1 cellular context compared by ENCODE assay signal in genomic region chr22:18077639-18078328, GRCh38.
A peak's percentile ranks its signal among the peaks of the same experiment; 100 is the strongest.
TF ChIP-seq lines count a peak whose summit lies in the region.

PEX26 (plus strand) TSS chr22:18077990; CDS start chr22:18078377, 387 bp downstream.

TF ChIP-seq in HEK293, 187 proteins besides CTCF, POLR2A, EP300 and RAD21 (continued from another document and continues in another):
- TF ChIP-seq, protein P1, sequence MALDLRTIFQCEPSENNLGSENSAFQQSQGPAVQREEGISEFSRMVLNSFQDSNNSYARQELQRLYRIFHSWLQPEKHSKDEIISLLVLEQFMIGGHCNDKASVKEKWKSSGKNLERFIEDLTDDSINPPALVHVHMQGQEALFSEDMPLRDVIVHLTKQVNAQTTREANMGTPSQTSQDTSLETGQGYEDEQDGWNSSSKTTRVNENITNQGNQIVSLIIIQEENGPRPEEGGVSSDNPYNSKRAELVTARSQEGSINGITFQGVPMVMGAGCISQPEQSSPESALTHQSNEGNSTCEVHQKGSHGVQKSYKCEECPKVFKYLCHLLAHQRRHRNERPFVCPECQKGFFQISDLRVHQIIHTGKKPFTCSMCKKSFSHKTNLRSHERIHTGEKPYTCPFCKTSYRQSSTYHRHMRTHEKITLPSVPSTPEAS (tag by site-specific recombination; IDR thresholded peaks at IDR 0.05), result no peak
- TF ChIP-seq, protein P2, sequence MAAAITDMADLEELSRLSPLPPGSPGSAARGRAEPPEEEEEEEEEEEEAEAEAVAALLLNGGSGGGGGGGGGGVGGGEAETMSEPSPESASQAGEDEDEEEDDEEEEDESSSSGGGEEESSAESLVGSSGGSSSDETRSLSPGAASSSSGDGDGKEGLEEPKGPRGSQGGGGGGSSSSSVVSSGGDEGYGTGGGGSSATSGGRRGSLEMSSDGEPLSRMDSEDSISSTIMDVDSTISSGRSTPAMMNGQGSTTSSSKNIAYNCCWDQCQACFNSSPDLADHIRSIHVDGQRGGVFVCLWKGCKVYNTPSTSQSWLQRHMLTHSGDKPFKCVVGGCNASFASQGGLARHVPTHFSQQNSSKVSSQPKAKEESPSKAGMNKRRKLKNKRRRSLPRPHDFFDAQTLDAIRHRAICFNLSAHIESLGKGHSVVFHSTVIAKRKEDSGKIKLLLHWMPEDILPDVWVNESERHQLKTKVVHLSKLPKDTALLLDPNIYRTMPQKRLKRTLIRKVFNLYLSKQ (tag by site-specific recombination; IDR thresholded peaks at IDR 0.05; ENCODE audit: borderline replicate concordance), result no peak
- TF ChIP-seq ZNF335 (tag by site-specific recombination; conservative IDR thresholded peaks at IDR 0.05) (peak; percentile 100), SP2 (tag by site-specific recombination; IDR thresholded peaks at IDR 0.05) (peak; percentile 87), PBX3 (CRISPR knock-in tag; IDR thresholded peaks at IDR 0.05) (no peak), ZNF174 (tag by site-specific recombination; IDR thresholded peaks at IDR 0.05) (no peak), ZNF311 (tag by site-specific recombination; IDR thresholded peaks at IDR 0.05; ENCODE audit: borderline replicate concordance) (no peak), GLI4 (tag by site-specific recombination; IDR thresholded peaks at IDR 0.05) (no peak), SETDB1 (IDR thresholded peaks at IDR 0.05; ENCODE audit: insufficient read length, low read length) (no peak), SCRT2 (tag by site-specific recombination; IDR thresholded peaks at IDR 0.05) (no peak), ZNF184 (tag by site-specific recombination; IDR thresholded peaks at IDR 0.05) (no peak), OSR2 (tag by site-specific recombination; IDR thresholded peaks at IDR 0.05) (peak; percentile 44), GLI2 (tag by site-specific recombination; IDR thresholded peaks at IDR 0.05; ENCODE audit: borderline replicate concordance, low read depth) (no peak), ZNF677 (tag by site-specific recombination; IDR thresholded peaks at IDR 0.05) (no peak), SALL2 (tag by site-specific recombination; IDR thresholded peaks at IDR 0.05; ENCODE audit: borderline replicate concordance) (no peak), ZNF561 (tag by site-specific recombination; IDR thresholded peaks at IDR 0.05; ENCODE audit: borderline replicate concordance) (no peak), ZNF2 (tag by site-specific recombination; IDR thresholded peaks at IDR 0.05) (no peak), ZNF366 (tag by site-specific recombination; conservative IDR thresholded peaks at IDR 0.05) (no peak), ZNF76 (tag by site-specific recombination; IDR thresholded peaks at IDR 0.05; ENCODE audit: borderline replicate concordance, low read depth) (peak; percentile 97), ZNF202 (tag by site-specific recombination; IDR thresholded peaks at IDR 0.05; ENCODE audit: borderline replicate concordance) (no peak), TSHZ1 (tag by site-specific recombination; IDR thresholded peaks at IDR 0.05; ENCODE audit: borderline replicate concordance) (no peak), ZNF37A (tag by site-specific recombination; IDR thresholded peaks at IDR 0.05) (no peak), ZNF664 (tag by site-specific recombination; IDR thresholded peaks at IDR 0.05) (no peak), ZNF133 (tag by site-specific recombination; IDR thresholded peaks at IDR 0.05) (no peak), ZEB2 (tag by site-specific recombination; IDR thresholded peaks at IDR 0.05) (peak; percentile 64), KLF9 (tag by site-specific recombination; IDR thresholded peaks at IDR 0.05; ENCODE audit: low read depth) (peak; percentile 28; the same call in 1 of the 2 replicates)
- TF ChIP-seq, protein P3, sequence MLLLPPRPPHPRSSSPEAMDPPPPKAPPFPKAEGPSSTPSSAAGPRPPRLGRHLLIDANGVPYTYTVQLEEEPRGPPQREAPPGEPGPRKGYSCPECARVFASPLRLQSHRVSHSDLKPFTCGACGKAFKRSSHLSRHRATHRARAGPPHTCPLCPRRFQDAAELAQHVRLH (tag by site-specific recombination; IDR thresholded peaks at IDR 0.05), result 0 out of 2 replicates have a peak, but pooled peaks have one; percentile 36
- TF ChIP-seq, protein P4, sequence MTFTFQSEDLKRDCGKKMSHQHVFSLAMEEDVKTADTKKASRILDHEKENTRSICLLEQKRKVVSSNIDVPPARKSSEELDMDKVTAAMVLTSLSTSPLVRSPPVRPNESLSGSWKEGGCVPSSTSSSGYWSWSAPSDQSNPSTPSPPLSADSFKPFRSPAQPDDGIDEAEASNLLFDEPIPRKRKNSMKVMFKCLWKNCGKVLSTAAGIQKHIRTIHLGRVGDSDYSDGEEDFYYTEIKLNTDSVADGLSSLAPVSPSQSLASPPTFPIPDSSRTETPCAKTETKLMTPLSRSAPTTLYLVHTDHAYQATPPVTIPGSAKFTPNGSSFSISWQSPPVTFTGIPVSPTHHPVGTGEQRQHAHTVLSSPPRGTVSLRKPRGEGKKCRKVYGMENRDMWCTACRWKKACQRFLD (tag by site-specific recombination; IDR thresholded peaks at IDR 0.05), result 0 out of 2 replicates have a peak, but pooled peaks have one; percentile 10
- TF ChIP-seq, protein P5, sequence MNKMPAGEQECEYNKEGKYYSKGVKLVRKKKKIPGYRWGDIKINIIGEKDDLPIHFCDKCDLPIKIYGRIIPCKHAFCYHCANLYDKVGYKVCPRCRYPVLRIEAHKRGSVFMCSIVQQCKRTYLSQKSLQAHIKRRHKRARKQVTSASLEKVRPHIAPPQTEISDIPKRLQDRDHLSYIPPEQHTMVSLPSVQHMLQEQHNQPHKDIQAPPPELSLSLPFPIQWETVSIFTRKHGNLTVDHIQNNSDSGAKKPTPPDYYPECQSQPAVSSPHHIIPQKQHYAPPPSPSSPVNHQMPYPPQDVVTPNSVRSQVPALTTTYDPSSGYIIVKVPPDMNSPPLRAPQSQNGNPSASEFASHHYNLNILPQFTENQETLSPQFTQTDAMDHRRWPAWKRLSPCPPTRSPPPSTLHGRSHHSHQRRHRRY (tag by site-specific recombination; IDR thresholded peaks at IDR 0.05), result no peak
- TF ChIP-seq, protein P6, sequence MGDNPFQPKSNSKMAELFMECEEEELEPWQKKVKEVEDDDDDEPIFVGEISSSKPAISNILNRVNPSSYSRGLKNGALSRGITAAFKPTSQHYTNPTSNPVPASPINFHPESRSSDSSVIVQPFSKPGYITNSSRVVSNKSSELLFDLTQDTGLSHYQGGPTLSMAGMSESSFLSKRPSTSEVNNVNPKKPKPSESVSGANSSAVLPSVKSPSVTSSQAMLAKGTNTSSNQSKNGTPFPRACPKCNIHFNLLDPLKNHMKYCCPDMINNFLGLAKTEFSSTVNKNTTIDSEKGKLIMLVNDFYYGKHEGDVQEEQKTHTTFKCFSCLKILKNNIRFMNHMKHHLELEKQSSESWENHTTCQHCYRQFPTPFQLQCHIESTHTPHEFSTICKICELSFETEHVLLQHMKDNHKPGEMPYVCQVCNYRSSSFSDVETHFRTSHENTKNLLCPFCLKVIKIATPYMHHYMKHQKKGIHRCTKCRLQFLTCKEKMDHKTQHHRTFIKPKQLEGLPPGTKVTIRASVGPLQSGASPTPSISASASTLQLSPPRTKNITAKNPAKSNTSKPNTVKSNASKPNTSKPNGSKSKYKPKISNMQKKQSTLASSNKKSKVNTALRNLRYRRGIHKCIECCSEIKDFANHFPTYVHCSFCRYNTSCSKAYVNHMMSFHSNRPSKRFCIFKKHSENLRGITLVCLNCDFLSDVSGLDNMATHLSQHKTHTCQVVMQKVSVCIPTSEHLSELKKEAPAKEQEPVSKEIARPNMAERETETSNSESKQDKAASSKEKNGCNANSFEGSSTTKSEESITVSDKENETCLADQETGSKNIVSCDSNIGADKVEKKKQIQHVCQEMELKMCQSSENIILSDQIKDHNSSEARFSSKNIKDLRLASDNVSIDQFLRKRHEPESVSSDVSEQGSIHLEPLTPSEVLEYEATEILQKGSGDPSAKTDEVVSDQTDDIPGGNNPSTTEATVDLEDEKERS (tag by site-specific recombination; IDR thresholded peaks at IDR 0.05), result no peak
- TF ChIP-seq, protein P7, sequence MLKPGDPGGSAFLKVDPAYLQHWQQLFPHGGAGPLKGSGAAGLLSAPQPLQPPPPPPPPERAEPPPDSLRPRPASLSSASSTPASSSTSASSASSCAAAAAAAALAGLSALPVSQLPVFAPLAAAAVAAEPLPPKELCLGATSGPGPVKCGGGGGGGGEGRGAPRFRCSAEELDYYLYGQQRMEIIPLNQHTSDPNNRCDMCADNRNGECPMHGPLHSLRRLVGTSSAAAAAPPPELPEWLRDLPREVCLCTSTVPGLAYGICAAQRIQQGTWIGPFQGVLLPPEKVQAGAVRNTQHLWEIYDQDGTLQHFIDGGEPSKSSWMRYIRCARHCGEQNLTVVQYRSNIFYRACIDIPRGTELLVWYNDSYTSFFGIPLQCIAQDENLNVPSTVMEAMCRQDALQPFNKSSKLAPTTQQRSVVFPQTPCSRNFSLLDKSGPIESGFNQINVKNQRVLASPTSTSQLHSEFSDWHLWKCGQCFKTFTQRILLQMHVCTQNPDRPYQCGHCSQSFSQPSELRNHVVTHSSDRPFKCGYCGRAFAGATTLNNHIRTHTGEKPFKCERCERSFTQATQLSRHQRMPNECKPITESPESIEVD (tag by site-specific recombination; IDR thresholded peaks at IDR 0.05), result no peak
- TF ChIP-seq, protein P8, sequence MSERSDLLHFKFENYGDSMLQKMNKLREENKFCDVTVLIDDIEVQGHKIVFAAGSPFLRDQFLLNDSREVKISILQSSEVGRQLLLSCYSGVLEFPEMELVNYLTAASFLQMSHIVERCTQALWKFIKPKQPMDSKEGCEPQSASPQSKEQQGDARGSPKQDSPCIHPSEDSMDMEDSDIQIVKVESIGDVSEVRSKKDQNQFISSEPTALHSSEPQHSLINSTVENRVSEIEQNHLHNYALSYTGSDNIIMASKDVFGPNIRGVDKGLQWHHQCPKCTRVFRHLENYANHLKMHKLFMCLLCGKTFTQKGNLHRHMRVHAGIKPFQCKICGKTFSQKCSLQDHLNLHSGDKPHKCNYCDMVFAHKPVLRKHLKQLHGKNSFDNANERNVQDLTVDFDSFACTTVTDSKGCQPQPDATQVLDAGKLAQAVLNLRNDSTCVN (tag by site-specific recombination; optimal IDR thresholded peaks at IDR 0.05), result peak; percentile 89
- TF ChIP-seq, protein P9, sequence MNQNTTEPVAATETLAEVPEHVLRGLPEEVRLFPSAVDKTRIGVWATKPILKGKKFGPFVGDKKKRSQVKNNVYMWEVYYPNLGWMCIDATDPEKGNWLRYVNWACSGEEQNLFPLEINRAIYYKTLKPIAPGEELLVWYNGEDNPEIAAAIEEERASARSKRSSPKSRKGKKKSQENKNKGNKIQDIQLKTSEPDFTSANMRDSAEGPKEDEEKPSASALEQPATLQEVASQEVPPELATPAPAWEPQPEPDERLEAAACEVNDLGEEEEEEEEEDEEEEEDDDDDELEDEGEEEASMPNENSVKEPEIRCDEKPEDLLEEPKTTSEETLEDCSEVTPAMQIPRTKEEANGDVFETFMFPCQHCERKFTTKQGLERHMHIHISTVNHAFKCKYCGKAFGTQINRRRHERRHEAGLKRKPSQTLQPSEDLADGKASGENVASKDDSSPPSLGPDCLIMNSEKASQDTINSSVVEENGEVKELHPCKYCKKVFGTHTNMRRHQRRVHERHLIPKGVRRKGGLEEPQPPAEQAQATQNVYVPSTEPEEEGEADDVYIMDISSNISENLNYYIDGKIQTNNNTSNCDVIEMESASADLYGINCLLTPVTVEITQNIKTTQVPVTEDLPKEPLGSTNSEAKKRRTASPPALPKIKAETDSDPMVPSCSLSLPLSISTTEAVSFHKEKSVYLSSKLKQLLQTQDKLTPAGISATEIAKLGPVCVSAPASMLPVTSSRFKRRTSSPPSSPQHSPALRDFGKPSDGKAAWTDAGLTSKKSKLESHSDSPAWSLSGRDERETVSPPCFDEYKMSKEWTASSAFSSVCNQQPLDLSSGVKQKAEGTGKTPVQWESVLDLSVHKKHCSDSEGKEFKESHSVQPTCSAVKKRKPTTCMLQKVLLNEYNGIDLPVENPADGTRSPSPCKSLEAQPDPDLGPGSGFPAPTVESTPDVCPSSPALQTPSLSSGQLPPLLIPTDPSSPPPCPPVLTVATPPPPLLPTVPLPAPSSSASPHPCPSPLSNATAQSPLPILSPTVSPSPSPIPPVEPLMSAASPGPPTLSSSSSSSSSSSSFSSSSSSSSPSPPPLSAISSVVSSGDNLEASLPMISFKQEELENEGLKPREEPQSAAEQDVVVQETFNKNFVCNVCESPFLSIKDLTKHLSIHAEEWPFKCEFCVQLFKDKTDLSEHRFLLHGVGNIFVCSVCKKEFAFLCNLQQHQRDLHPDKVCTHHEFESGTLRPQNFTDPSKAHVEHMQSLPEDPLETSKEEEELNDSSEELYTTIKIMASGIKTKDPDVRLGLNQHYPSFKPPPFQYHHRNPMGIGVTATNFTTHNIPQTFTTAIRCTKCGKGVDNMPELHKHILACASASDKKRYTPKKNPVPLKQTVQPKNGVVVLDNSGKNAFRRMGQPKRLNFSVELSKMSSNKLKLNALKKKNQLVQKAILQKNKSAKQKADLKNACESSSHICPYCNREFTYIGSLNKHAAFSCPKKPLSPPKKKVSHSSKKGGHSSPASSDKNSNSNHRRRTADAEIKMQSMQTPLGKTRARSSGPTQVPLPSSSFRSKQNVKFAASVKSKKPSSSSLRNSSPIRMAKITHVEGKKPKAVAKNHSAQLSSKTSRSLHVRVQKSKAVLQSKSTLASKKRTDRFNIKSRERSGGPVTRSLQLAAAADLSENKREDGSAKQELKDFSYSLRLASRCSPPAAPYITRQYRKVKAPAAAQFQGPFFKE (tag by site-specific recombination; IDR thresholded peaks at IDR 0.05; ENCODE audit: borderline replicate concordance), result no peak
